29 cellular contexts compared by ENCODE assay signal in the genomic region with DNA sequence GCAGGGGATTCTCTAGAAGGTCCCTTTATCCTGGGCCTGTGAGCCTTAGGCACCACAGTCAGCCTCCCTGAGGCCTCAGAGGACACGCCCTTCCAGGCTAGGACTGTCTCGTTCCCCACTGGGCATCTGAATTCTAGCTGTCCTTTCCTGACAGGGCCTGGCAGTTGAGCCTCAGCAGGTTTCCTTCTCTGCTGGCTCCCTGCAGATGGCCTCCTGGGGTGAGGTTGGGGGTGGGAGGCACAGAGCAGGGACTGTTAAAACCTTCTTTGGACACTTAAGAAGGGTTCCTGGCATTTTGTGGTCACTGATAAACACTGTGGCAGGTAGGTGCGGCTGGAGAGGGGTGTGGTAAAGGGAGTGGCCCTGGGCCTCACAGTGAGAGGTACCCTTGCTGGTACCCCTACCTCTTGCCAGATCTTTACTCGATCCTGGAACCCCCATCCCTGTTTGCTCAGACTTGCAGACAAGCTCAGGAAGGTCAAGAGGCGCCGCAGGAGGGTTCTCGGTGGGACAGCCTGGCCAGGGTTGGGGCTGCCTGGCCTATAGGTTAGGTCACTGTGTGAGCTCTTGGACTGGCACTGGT. TPM values are rescaled to one million over a fixed set of nuclear protein-coding genes. Genes with fewer than 3 reads are reported as not detected.
DNase-seq lines count a peak whose midpoint lies in the region; ATAC-seq and TF ChIP-seq lines count a peak whose summit lies in the region.
"Had no signal": no experiment of that assay in that cellular context is flagged by ENCODE, and none has a peak within 500 bp of the region (broad histone marks: within the 10 kb centered on the region; RNA-seq: fewer than 3 reads in every experiment).

No MANE protein-coding gene starts in this region.

- H3K36me3 ChIP-seq in CD4-positive, CD25-positive, alpha-beta regulatory T cell (ENCODE audit: control insufficient read depth, insufficient read depth, low read length), result peaks cover 99% of the 10 kb centered on the region
- H3K36me3 ChIP-seq in H7 (replicated peaks; ENCODE audit: control insufficient read depth, insufficient read depth, low read length), result peaks cover 75% of the 10 kb centered on the region
- peaks cover 61% of the 10 kb centered on the region for H3K36me3 ChIP-seq in colonic mucosa

- H3K27me3 ChIP-seq in CD4-positive, CD25-positive, alpha-beta regulatory T cell (ENCODE audit: control insufficient read depth, insufficient read depth, low read length), result no peaks in the 10 kb centered on the region
- no peaks in the 10 kb centered on the region for H3K27me3 ChIP-seq in H7 (ENCODE audit: control insufficient read depth, insufficient read depth, low read length)
- H3K27me3 ChIP-seq in colonic mucosa, result no peaks in the 10 kb centered on the region
- H3K27me3 ChIP-seq: BLaER1 treated with 17β-estradiol and CSF1 and Interleukin-3, amounts not matched to agents 10 nM and 100 nM had no signal

- no peaks in the 10 kb centered on the region for H3K27me3 Mint-ChIP-seq in CD4-positive, CD25-positive, alpha-beta regulatory T cell
- H3K27me3 Mint-ChIP-seq in activated naive CD8-positive, alpha-beta T cell treated with anti-CD3 and anti-CD28 coated beads for 36 hours, result no peaks in the 10 kb centered on the region
- H3K27me3 Mint-ChIP-seq in naive thymus-derived CD8-positive, alpha-beta T cell, result no peaks in the 10 kb centered on the region
- H3K27me3 Mint-ChIP-seq: activated CD4-positive, alpha-beta T cell treated with anti-CD3 and anti-CD28 coated beads, Interleukin-2, amount 10 ng/mL, durations not matched to agents 24 days and 14 days; activated CD8-positive, alpha-beta memory T cell treated with anti-CD3 and anti-CD28 coated beads, Interleukin-2, amount 10 ng/mL, durations not matched to agents 7 days and 5 days; effector memory CD8-positive, alpha-beta T cell had no signal

- H3K36me3 Mint-ChIP-seq in CD4-positive, CD25-positive, alpha-beta regulatory T cell, result peaks cover 57% of the 10 kb centered on the region
- peaks cover 31% of the 10 kb centered on the region for H3K36me3 Mint-ChIP-seq in activated naive CD8-positive, alpha-beta T cell treated with anti-CD3 and anti-CD28 coated beads for 36 hours
- H3K36me3 Mint-ChIP-seq in naive thymus-derived CD8-positive, alpha-beta T cell, result peaks cover 0 to 92% (median 28%) of the 10 kb centered on the region in 3 donors

- no peaks in the 10 kb centered on the region for H3K9me3 Mint-ChIP-seq in CD4-positive, CD25-positive, alpha-beta regulatory T cell
- no peaks in the 10 kb centered on the region for H3K9me3 Mint-ChIP-seq in activated naive CD8-positive, alpha-beta T cell treated with anti-CD3 and anti-CD28 coated beads for 36 hours
- no peaks in the 10 kb centered on the region for H3K9me3 Mint-ChIP-seq in naive thymus-derived CD8-positive, alpha-beta T cell
- H3K9me3 Mint-ChIP-seq: activated CD4-positive, alpha-beta T cell treated with anti-CD3 and anti-CD28 coated beads, Interleukin-2, amount 10 ng/mL, durations not matched to agents 24 days and 14 days; effector memory CD8-positive, alpha-beta T cell; HFFc6; immature natural killer cell; WTC11 had no signal

- TF ChIP-seq CTCF in colonic mucosa (IDR thresholded peaks at IDR 0.05), result no peak

- no peak for DNase-seq in CD4-positive, CD25-positive, alpha-beta regulatory T cell
- peak; percentile 11 for DNase-seq in H7
- DNase-seq in activated naive CD8-positive, alpha-beta T cell treated with anti-CD3 and anti-CD28 coated beads for 36 hours, result no peak
- DNase-seq in naive thymus-derived CD8-positive, alpha-beta T cell, result no peak
- DNase-seq in colonic mucosa, result no peak
- DNase-seq in EL, result no peak
- DNase-seq: activated CD4-positive, alpha-beta T cell treated with anti-CD3 and anti-CD28 coated beads, Interleukin-2, amount 10 ng/mL, durations not matched to agents 24 days and 14 days; activated CD8-positive, alpha-beta memory T cell treated with anti-CD3 and anti-CD28 coated beads, Interleukin-2, amount 10 ng/mL, durations not matched to agents 7 days and 5 days; activated T-cell treated with anti-CD3 and anti-CD28 coated beads, Interleukin-2, amount 50 U/mL, for 48 hours; DMS79 treated with DMSO at 0.1 percent for 48 hours; effector memory CD8-positive, alpha-beta T cell; GM23248; HFFc6; immature natural killer cell; KBM-7; left cardiac atrium; mesenchymal stem cell; NCI-H1092 treated with DMSO at 0.1 percent for 48 hours; NCI-H1694 treated with DMSO at 0.1 percent for 48 hours; NCI-H82; SIG-M5; stimulated activated CD4-positive, alpha-beta T cell treated with anti-CD3 and anti-CD28 coated beads, Interleukin-12 subunit alpha, Interleukin-12 subunit beta, amount 100 ng/mL, for 4 hours; stimulated activated CD4-positive, alpha-beta T cell treated with anti-CD3 and anti-CD28 coated beads, Interleukin-4, amount 100 ng/mL, for 1 hour; substantia nigra had no signal

- H3K4me1 Mint-ChIP-seq in CD4-positive, CD25-positive, alpha-beta regulatory T cell, result peaks cover 5 to 73% (median 24%) of the 10 kb centered on the region in 4 donors
- peaks cover 44% of the 10 kb centered on the region for H3K4me1 Mint-ChIP-seq in activated naive CD8-positive, alpha-beta T cell treated with anti-CD3 and anti-CD28 coated beads for 36 hours
- H3K4me1 Mint-ChIP-seq in naive thymus-derived CD8-positive, alpha-beta T cell, result peaks cover 38 to 86% (median 65%) of the 10 kb centered on the region in 4 donors

- ATAC-seq in CD4-positive, CD25-positive, alpha-beta regulatory T cell (ENCODE audit: low read depth in 2 of 2), result no peak
- ATAC-seq in naive thymus-derived CD8-positive, alpha-beta T cell, result no peak
- ATAC-seq in HG03354 (IDR thresholded peaks at IDR 0.05; ENCODE audit: poor library complexity, severe bottlenecking, unreplicated experiment) (no peak), HG02973 (IDR thresholded peaks at IDR 0.05; ENCODE audit: unreplicated experiment) (no peak)
- ATAC-seq: activated CD8-positive, alpha-beta memory T cell treated with anti-CD3 and anti-CD28 coated beads, Interleukin-2, amount 10 ng/mL, durations not matched to agents 7 days and 5 days; effector memory CD8-positive, alpha-beta T cell; left cardiac atrium; sciatic nerve; WTC11 had no signal

- no peak overlapping the region for H3K27ac ChIP-seq in CD4-positive, CD25-positive, alpha-beta regulatory T cell (ENCODE audit: insufficient read depth, low read length, poor library complexity, severe bottlenecking)
- H3K27ac ChIP-seq in colonic mucosa, result no peak overlapping the region
- H3K27ac ChIP-seq: BLaER1 treated with 17β-estradiol and CSF1 and Interleukin-3, amounts not matched to agents 10 nM and 100 nM; GM23248 had no signal

- no peak overlapping the region for H3K4me3 ChIP-seq in CD4-positive, CD25-positive, alpha-beta regulatory T cell (ENCODE audit: low read depth, low read length)
- H3K4me3 ChIP-seq in H7 (ENCODE audit: insufficient read depth, low read depth, low read length) (no peak overlapping the region), colonic mucosa (no peak overlapping the region)
- H3K4me3 ChIP-seq: BLaER1 treated with 17β-estradiol and CSF1 and Interleukin-3, amounts not matched to agents 10 nM and 100 nM; GM23248 had no signal

- intact Hi-C loops in colonic mucosa (cut with DNase I), result no loop called here

- POLR2A ChIA-PET in naive thymus-derived CD8-positive, alpha-beta T cell (lab: Charles Lee), result interaction anchor here (0.5 to 10.8 kb wide), 4 partner anchors 8 to 173 kb away, joined by 3 to 193 read pairs (median 5); partner anchors contain the start of gene CLK3

- H3K9me3 ChIP-seq in CD4-positive, CD25-positive, alpha-beta regulatory T cell (ENCODE audit: control insufficient read depth in 2 of 2, low read length in 2 of 2), result no peaks in the 10 kb centered on the region
- no peaks in the 10 kb centered on the region for H3K9me3 ChIP-seq in colonic mucosa
- H3K9me3 ChIP-seq: BLaER1 treated with 17β-estradiol and CSF1 and Interleukin-3, amounts not matched to agents 10 nM and 100 nM had no signal

- peaks cover 28% of the 10 kb centered on the region for H3K4me1 ChIP-seq in CD4-positive, CD25-positive, alpha-beta regulatory T cell (ENCODE audit: control insufficient read depth, insufficient read depth, low read length, poor library complexity, severe bottlenecking)
- no peaks in the 10 kb centered on the region for H3K4me1 ChIP-seq in colonic mucosa

- no peak overlapping the region for H3K4me3 Mint-ChIP-seq in CD4-positive, CD25-positive, alpha-beta regulatory T cell
- H3K4me3 Mint-ChIP-seq in activated naive CD8-positive, alpha-beta T cell treated with anti-CD3 and anti-CD28 coated beads for 36 hours, result no peak overlapping the region
- H3K4me3 Mint-ChIP-seq in naive thymus-derived CD8-positive, alpha-beta T cell, result peak overlapping the region in 2 of 10 donors; percentile 34 to 38
- H3K4me3 Mint-ChIP-seq: activated CD4-positive, alpha-beta T cell treated with anti-CD3 and anti-CD28 coated beads, Interleukin-2, amount 10 ng/mL, durations not matched to agents 24 days and 14 days; activated CD8-positive, alpha-beta memory T cell treated with anti-CD3 and anti-CD28 coated beads, Interleukin-2, amount 10 ng/mL, durations not matched to agents 7 days and 5 days; effector memory CD8-positive, alpha-beta T cell; HFFc6; immature natural killer cell; WTC11 had no signal

- H3K27ac Mint-ChIP-seq in CD4-positive, CD25-positive, alpha-beta regulatory T cell, result peak overlapping the region; percentile 49 to 86 (median 62)
- H3K27ac Mint-ChIP-seq in activated naive CD8-positive, alpha-beta T cell treated with anti-CD3 and anti-CD28 coated beads for 36 hours, result peak overlapping the region; percentile 58
- H3K27ac Mint-ChIP-seq in naive thymus-derived CD8-positive, alpha-beta T cell, result peak overlapping the region; percentile 27 to 96 (median 84)
- H3K27ac Mint-ChIP-seq: activated CD4-positive, alpha-beta T cell treated with anti-CD3 and anti-CD28 coated beads, Interleukin-2, amount 10 ng/mL, durations not matched to agents 24 days and 14 days; activated CD8-positive, alpha-beta memory T cell treated with anti-CD3 and anti-CD28 coated beads, Interleukin-2, amount 10 ng/mL, durations not matched to agents 7 days and 5 days; HFFc6; WTC11 had no signal

- H3K9ac ChIP-seq in colonic mucosa (ENCODE audit: low read depth in 2 of 2, low read length in 2 of 2), result no peak overlapping the region
- H3K9ac ChIP-seq: GM23248 had no signal

RNA-seq across cellular contexts. Expression of gene CLK3, which starts 8.5 kb away (rescaled TPM):
- 289 TPM for total RNA-seq in CD4-positive, CD25-positive, alpha-beta regulatory T cell
- polyA plus RNA-seq in CD4-positive, CD25-positive, alpha-beta regulatory T cell, result 10 to 100 TPM; 58.4 to 79.7 (median 75.0) TPM
- 50.6 and 66.3 TPM in 2 replicates for total RNA-seq in H7 (2014; rRNA removed; shearing (Covaris generic))
- total RNA-seq in activated naive CD8-positive, alpha-beta T cell treated with anti-CD3 and anti-CD28 coated beads for 36 hours, result 100 to 1,000 TPM; 102 to 103 TPM
- total RNA-seq in naive thymus-derived CD8-positive, alpha-beta T cell, result 100 to 1,000 TPM; 223 to 227 TPM
- polyA plus RNA-seq in naive thymus-derived CD8-positive, alpha-beta T cell, result 10 to 100 TPM; 49.0 to 92.8 (median 55.1) TPM
- 10 to 100 TPM; 83.5 to 88.9 TPM for total RNA-seq in colonic mucosa
